8 cellular contexts compared by ENCODE assay signal in genomic region chr3:179750720-179751328, GRCh38.
DNase-seq lines count a peak whose midpoint lies in the region; ATAC-seq lines count a peak whose summit lies in the region.

No MANE protein-coding gene starts in this region.

- ATAC-seq in GM18498 (IDR thresholded peaks at IDR 0.05; ENCODE audit: unreplicated experiment): peak; percentile 68
- ATAC-seq in activated CD8-positive, alpha-beta T cell treated with anti-CD3 and anti-CD28 coated beads, Interleukin-2, amount 10 ng/mL, durations not matched to agents 7 days and 5 days: no peak
- no peak for ATAC-seq in GM21526 (IDR thresholded peaks at IDR 0.05; ENCODE audit: low FRiP score, unreplicated experiment)

- no peak overlapping the region for H3K4ac ChIP-seq in mesenchymal stem cell (ENCODE audit: low read depth in 1 of 2, low read length in 2 of 2)

- DNase-seq in Ammon's horn (ENCODE audit: low spot score) (peak; percentile 46), M059J (ENCODE audit: low read depth) (peak; percentile 14), mesenchymal stem cell (peak; percentile 45), NCI-H510A treated with DMSO at 0.1 percent for 48 hours (lab: John Stamatoyannopoulos, UW) (no peak)
- DNase-seq in activated CD8-positive, alpha-beta T cell treated with anti-CD3 and anti-CD28 coated beads, Interleukin-2, amount 10 ng/mL, durations not matched to agents 7 days and 5 days: peak; percentile 25
- no peak for DNase-seq in stimulated activated CD4-positive, alpha-beta T cell treated with anti-CD3 and anti-CD28 coated beads, Interleukin-4, amount 100 ng/mL, for 4 hours

- no peak overlapping the region for H3K4me3 ChIP-seq in mesenchymal stem cell (ENCODE audit: insufficient read depth in 1 of 2, low read depth in 1 of 2, low read length in 2 of 2)

- no peak overlapping the region for H3K9ac ChIP-seq in mesenchymal stem cell (ENCODE audit: low read length)

- H3K27me3 Mint-ChIP-seq in activated CD8-positive, alpha-beta T cell treated with anti-CD3 and anti-CD28 coated beads, Interleukin-2, amount 10 ng/mL, durations not matched to agents 7 days and 5 days (ENCODE audit: low read depth): no peaks in the 10 kb centered on the region

- H3K23ac ChIP-seq in mesenchymal stem cell (ENCODE audit: low read length in 2 of 2): no peak overlapping the region

- 83% methylated on average over 6 of the region's 6 CpGs for WGBS in mesenchymal stem cell

- H2BK120ac ChIP-seq in mesenchymal stem cell (ENCODE audit: low read depth, low read length): no peak overlapping the region

- H2AK5ac ChIP-seq in mesenchymal stem cell (ENCODE audit: low read length, severe bottlenecking): no peak overlapping the region

- no peaks in the 10 kb centered on the region for H3K4me1 ChIP-seq in mesenchymal stem cell (ENCODE audit: control insufficient read depth, insufficient read depth, low read depth, low read length)

- no peak overlapping the region for H3K18ac ChIP-seq in mesenchymal stem cell (ENCODE audit: low read depth in 1 of 2, low read length in 2 of 2)

- no peak overlapping the region for H2BK12ac ChIP-seq in mesenchymal stem cell (ENCODE audit: low read length in 2 of 2)

- no peak overlapping the region for H3K14ac ChIP-seq in mesenchymal stem cell (ENCODE audit: low read length in 2 of 2)

- H3K4me2 ChIP-seq in mesenchymal stem cell (ENCODE audit: low read length, poor library complexity, severe bottlenecking): no peak overlapping the region

- H3K36me3 Mint-ChIP-seq in activated CD8-positive, alpha-beta T cell treated with anti-CD3 and anti-CD28 coated beads, Interleukin-2, amount 10 ng/mL, durations not matched to agents 7 days and 5 days (ENCODE audit: low read depth): no peaks in the 10 kb centered on the region

- H3K27ac ChIP-seq in mesenchymal stem cell (ENCODE audit: low read length, poor library complexity, severe bottlenecking): no peak overlapping the region

- H3K27ac Mint-ChIP-seq in activated CD8-positive, alpha-beta T cell treated with anti-CD3 and anti-CD28 coated beads, Interleukin-2, amount 10 ng/mL, durations not matched to agents 7 days and 5 days: no peak overlapping the region

- CTCF ChIA-PET in activated CD8-positive, alpha-beta T cell treated with anti-CD3 and anti-CD28 coated beads, Interleukin-2, amount 10 ng/mL, durations not matched to agents 7 days and 5 days (lab: Charles Lee): interaction anchor here (0.7 to 1.5 kb wide), 3 partner anchors 10 to 32 kb away, joined by 3 to 4 read pairs (median 3); no protein-coding TSS in a partner anchor

- peaks cover 16 to 19% of the 10 kb centered on the region in 2 experiments for H3K36me3 ChIP-seq in mesenchymal stem cell (ENCODE audit: control insufficient read depth in 1 of 2, insufficient read depth in 2 of 2, low read depth in 1 of 2, low read length in 2 of 2)

- POLR2A ChIA-PET in activated CD8-positive, alpha-beta T cell treated with anti-CD3 and anti-CD28 coated beads, Interleukin-2, amount 10 ng/mL, durations not matched to agents 7 days and 5 days (lab: Charles Lee): no interaction called here

- H2BK5ac ChIP-seq in mesenchymal stem cell (ENCODE audit: low read depth, low read length, poor library complexity, severe bottlenecking): no peak overlapping the region

- no peaks in the 10 kb centered on the region for H3K9me3 Mint-ChIP-seq in activated CD8-positive, alpha-beta T cell treated with anti-CD3 and anti-CD28 coated beads, Interleukin-2, amount 10 ng/mL, durations not matched to agents 7 days and 5 days (ENCODE audit: insufficient read depth)

- H4K91ac ChIP-seq in mesenchymal stem cell (ENCODE audit: low read length): no peak overlapping the region

- H3K27me3 ChIP-seq in mesenchymal stem cell (ENCODE audit: control insufficient read depth in 1 of 2, insufficient read depth in 1 of 2, low read length in 2 of 2): no peaks in the 10 kb centered on the region

- H3K9me3 ChIP-seq in mesenchymal stem cell (ENCODE audit: control insufficient read depth, low read length): no peaks in the 10 kb centered on the region

- no peak overlapping the region for H4K8ac ChIP-seq in mesenchymal stem cell (ENCODE audit: low read length)

- H3K79me1 ChIP-seq in mesenchymal stem cell (replicated peaks; ENCODE audit: low read length, poor library complexity, severe bottlenecking): peaks cover 17% of the 10 kb centered on the region

- no peak overlapping the region for H3K4me3 Mint-ChIP-seq in activated CD8-positive, alpha-beta T cell treated with anti-CD3 and anti-CD28 coated beads, Interleukin-2, amount 10 ng/mL, durations not matched to agents 7 days and 5 days

- no peak overlapping the region for H2AFZ ChIP-seq in mesenchymal stem cell (ENCODE audit: low read depth, low read length)

- H2BK15ac ChIP-seq in mesenchymal stem cell (ENCODE audit: low read depth, poor library complexity, severe bottlenecking): no peak overlapping the region

- no peaks in the 10 kb centered on the region for H3K4me1 Mint-ChIP-seq in activated CD8-positive, alpha-beta T cell treated with anti-CD3 and anti-CD28 coated beads, Interleukin-2, amount 10 ng/mL, durations not matched to agents 7 days and 5 days (ENCODE audit: low read depth)

Comparison
In these comparisons a context has a peak if more than half of its experiments do, and no peak if none do; other contexts are left out.
1. DNase-seq: peak in Ammon's horn (single experiment), M059J (single experiment), activated CD8-positive, alpha-beta T cell treated with anti-CD3 and anti-CD28 coated beads, Interleukin-2, amount 10 ng/mL, durations not matched to agents 7 days and 5 days (single experiment) and mesenchymal stem cell (single experiment); none in NCI-H510A treated with DMSO at 0.1 percent for 48 hours (single experiment) and stimulated activated CD4-positive, alpha-beta T cell treated with anti-CD3 and anti-CD28 coated beads, Interleukin-4, amount 100 ng/mL, for 4 hours (0 of 2).